In genomic region chr14:39174560-39175444, GRCh38 we compare ENCODE assay signal across 8 cellular contexts. TPM values are rescaled to one million over a fixed set of nuclear protein-coding genes. Genes with fewer than 3 reads are reported as not detected.
DNase-seq lines count a peak whose midpoint lies in the region; ATAC-seq, FAIRE-seq and TF ChIP-seq lines count a peak whose summit lies in the region.

Gene PNN, plus strand, starts transcription at chr14:39175254. Its CDS starts 26 bp downstream, at chr14:39175280.

- H3K9ac ChIP-seq in HepG2 (ENCODE audit: insufficient read depth, low read depth, low read length), result peak within 1 kb of the TSS; percentile 98

- in situ Hi-C loops in HepG2 (cut with HindIII; ENCODE audit: extremely low pct_ligation_motif_present, low pct_unique_long_range_greater_than_20kb), result loop anchor here (5.0 kb wide), 1 partner anchor 63 kb away; the partner anchor contains the start of gene GEMIN2

- no peaks in the 10 kb centered on the region for H3K27me3 Mint-ChIP-seq in CD14-positive monocyte (ENCODE audit: low read depth in 3 of 3)

- H3K27ac ChIP-seq in HepG2 (ENCODE audit: extremely low read length, insufficient read depth, low read length), result peak within 1 kb of the TSS; percentile 88

- peak within 1 kb of the TSS; percentile 80 to 96 (median 80) for H3K4me3 ChIP-seq in HepG2 (replicated peaks in 1 of 3; ENCODE audit: insufficient read depth in 1 of 3, low read depth in 2 of 3, low read length in 3 of 3)

- 7% methylated on average over 56 of the region's 56 CpGs for WGBS in HepG2 (ENCODE audit: low lambda C conversion rate)

- BruUV-seq in HepG2 (replicated peaks; lab: Mats Ljungman, UMichigan), result no TSS peak

- ATAC-seq in GM19397 (IDR thresholded peaks at IDR 0.05; ENCODE audit: unreplicated experiment) (peak; percentile 92), HG03571 (IDR thresholded peaks at IDR 0.05; ENCODE audit: unreplicated experiment) (peak; percentile 91), HepG2 (peak; percentile 92)

- H3K4me3 Mint-ChIP-seq in CD14-positive monocyte, result peak within 1 kb of the TSS; percentile 99 to 100

- no peak within 1 kb of the TSS for H2AFZ ChIP-seq in HepG2 (ENCODE audit: low read length)

- H3K36me3 Mint-ChIP-seq in CD14-positive monocyte, result peaks cover 0 to 27% of the 10 kb centered on the region in 2 donors

- TF ChIP-seq EP300 in HepG2 (IDR thresholded peaks at IDR 0.05; ENCODE audit: low read depth in 2 of 2, low read length in 2 of 2) (peak; percentile 69 to 97), HepG2 (CRISPR knock-in tag; IDR thresholded peaks at IDR 0.05; ENCODE audit: borderline replicate concordance) (peak; percentile 70)

- H3K79me2 ChIP-seq in HepG2 (ENCODE audit: insufficient read depth, low read length), result peaks cover 40% of the 10 kb centered on the region

- H4K20me1 ChIP-seq in HepG2 (ENCODE audit: insufficient read depth, low read length), result peaks cover 14% of the 10 kb centered on the region

- no peaks in the 10 kb centered on the region for H3K9me3 ChIP-seq in HepG2 (ENCODE audit: low read length)

- TF ChIP-seq CTCF in CD14-positive monocyte (IDR thresholded peaks at IDR 0.05) (no peak), HepG2 (CRISPR knock-in tag; IDR thresholded peaks at IDR 0.05) (0 out of 2 replicates have a peak, but pooled peaks have one; percentile 2)

- H3K4me1 Mint-ChIP-seq in CD14-positive monocyte, result peaks cover 17% of the 10 kb centered on the region

- intact Hi-C loops in CD14-positive monocyte (cut with micrococcal nuclease), result loop anchor here (2.0 to 5.0 kb wide), 4 partner anchors 73 to 257 kb away; partner anchors contain the start of genes FBXO33 (in 2 of the 2) and SEC23A (in 2 of the 2)
- intact Hi-C loops in HepG2 (cut with micrococcal nuclease; ENCODE audit: unreplicated experiment), result loop anchor here (1.0 to 2.0 kb wide), 5 partner anchors 61 to 258 kb away; partner anchors contain the start of genes FBXO33 and GEMIN2

- H3K36me3 ChIP-seq in HepG2 (replicated peaks in 1 of 2; ENCODE audit: control insufficient read depth in 1 of 2, insufficient read depth in 2 of 2, low read length in 2 of 2), result peaks cover 22 to 33% of the 10 kb centered on the region in 2 experiments

- H3K4me1 ChIP-seq in HepG2 (ENCODE audit: insufficient read depth, low read length), result peaks cover 52% of the 10 kb centered on the region

- peak; percentile 98 for DNase-seq in CD14-positive monocyte (ENCODE audit: low spot score)
- DNase-seq in NCI-H82 (lab: John Stamatoyannopoulos, UW), result peak; percentile 99
- peak; percentile 94 to 95 for DNase-seq in activated CD4-positive, alpha-beta T cell treated with anti-CD3 and anti-CD28 coated beads, Interleukin-2, amount 50 U/mL, for 48 hours
- DNase-seq in dermis microvascular lymphatic vessel endothelial cell (ENCODE audit: low read depth in 2 of 2), result peak; percentile 100
- DNase-seq in HepG2 (ENCODE audit: low spot score), result peak; percentile 100
- DNase-seq in stimulated activated CD4-positive, alpha-beta T cell treated with anti-CD3 and anti-CD28 coated beads, Interleukin-4, amount 100 ng/mL, for 1 hour, result peak; percentile 92

- H3K27me3 ChIP-seq in HepG2 (ENCODE audit: control insufficient read depth in 1 of 2, insufficient read depth in 2 of 2, low read length in 2 of 2), result peaks cover 0 to 2% of the 10 kb centered on the region in 2 experiments; a peak in 1 of 5 replicates

- peak within 1 kb of the TSS; percentile 88 for H3K4me2 ChIP-seq in HepG2 (ENCODE audit: low read depth, low read length)

- FAIRE-seq in HepG2 (lab: Jason Lieb, UNC), result peak; percentile 87

- CTCF ChIA-PET in HepG2 (lab: Yijun Ruan, JAX; ENCODE audit: low intra/inter-chr PET ratio, low total read pairs), result no interaction called here

- peak; percentile 66 for TF ChIP-seq RAD21 in HepG2 (CRISPR knock-in tag; IDR thresholded peaks at IDR 0.05)

- POLR2A ChIA-PET in HepG2 (lab: Yijun Ruan, JAX), result interaction anchor here (0.6 to 3.1 kb wide), 28 partner anchors 8 to 1732 kb away, joined by 3 to 54 read pairs (median 6); partner anchors contain the start of genes FBXO33, GEMIN2 and SEC23A

- H3K27ac Mint-ChIP-seq in CD14-positive monocyte, result peak within 1 kb of the TSS; percentile 96 to 100 (median 99)

- TF ChIP-seq POLR2A in HepG2 (IDR thresholded peaks at IDR 0.05; ENCODE audit: insufficient read depth in 1 of 2, low read depth in 2 of 2, low read length in 2 of 2), result peak in 1 of 2 experiments; percentile 98; a peak in 2 of 4 replicates

- no peaks in the 10 kb centered on the region for H3K9me3 Mint-ChIP-seq in CD14-positive monocyte

TF ChIP-seq in HepG2, 621 proteins besides CTCF, POLR2A, EP300 and RAD21 (continues in another document):
- TF ChIP-seq KMT2B (CRISPR knock-in tag; IDR thresholded peaks at IDR 0.05) (peak; percentile 96), MBD4 (IDR thresholded peaks at IDR 0.05; ENCODE audit: borderline replicate concordance, low read length) (no peak), TARDBP (CRISPR knock-in tag; IDR thresholded peaks at IDR 0.05) (peak; percentile 90), KLF13 (CRISPR knock-in tag; IDR thresholded peaks at IDR 0.05) (no peak), ZNF138 (CRISPR knock-in tag; IDR thresholded peaks at IDR 0.05; ENCODE audit: low read depth) (peak; percentile 94), ZNF282 (IDR thresholded peaks at IDR 0.05; ENCODE audit: partially characterized antibody) (no peak), HIVEP1 (CRISPR knock-in tag; IDR thresholded peaks at IDR 0.05) (peak; percentile 97), ZNF337 (CRISPR knock-in tag; IDR thresholded peaks at IDR 0.05; ENCODE audit: borderline replicate concordance, low read depth) (peak; percentile 85), BRD4 (CRISPR knock-in tag; IDR thresholded peaks at IDR 0.05) (peak; percentile 87; the same call in 1 of the 2 replicates), TMF1 (CRISPR knock-in tag; IDR thresholded peaks at IDR 0.05; ENCODE audit: low read depth) (peak; percentile 94), ZNF607 (CRISPR knock-in tag; IDR thresholded peaks at IDR 0.05; ENCODE audit: borderline replicate concordance) (peak; percentile 95), HDAC1 (CRISPR knock-in tag; IDR thresholded peaks at IDR 0.05) (no peak; the same call in 1 of the 2 replicates), ZNF484 (CRISPR knock-in tag; IDR thresholded peaks at IDR 0.05; ENCODE audit: borderline replicate concordance, low read depth) (peak; percentile 79; the same call in 1 of the 2 replicates), ZNF781 (CRISPR knock-in tag; IDR thresholded peaks at IDR 0.05; ENCODE audit: borderline replicate concordance, not compliant biosample characterization) (peak; percentile 98)
- TF ChIP-seq, protein P1, sequence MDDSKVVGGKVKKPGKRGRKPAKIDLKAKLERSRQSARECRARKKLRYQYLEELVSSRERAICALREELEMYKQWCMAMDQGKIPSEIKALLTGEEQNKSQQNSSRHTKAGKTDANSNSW (CRISPR knock-in tag; IDR thresholded peaks at IDR 0.05; ENCODE audit: borderline replicate concordance), result peak; percentile 97
- TF ChIP-seq, protein P2, sequence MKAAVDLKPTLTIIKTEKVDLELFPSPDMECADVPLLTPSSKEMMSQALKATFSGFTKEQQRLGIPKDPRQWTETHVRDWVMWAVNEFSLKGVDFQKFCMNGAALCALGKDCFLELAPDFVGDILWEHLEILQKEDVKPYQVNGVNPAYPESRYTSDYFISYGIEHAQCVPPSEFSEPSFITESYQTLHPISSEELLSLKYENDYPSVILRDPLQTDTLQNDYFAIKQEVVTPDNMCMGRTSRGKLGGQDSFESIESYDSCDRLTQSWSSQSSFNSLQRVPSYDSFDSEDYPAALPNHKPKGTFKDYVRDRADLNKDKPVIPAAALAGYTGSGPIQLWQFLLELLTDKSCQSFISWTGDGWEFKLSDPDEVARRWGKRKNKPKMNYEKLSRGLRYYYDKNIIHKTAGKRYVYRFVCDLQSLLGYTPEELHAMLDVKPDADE (CRISPR knock-in tag; IDR thresholded peaks at IDR 0.05), result no peak; the same call in 1 of the 2 replicates
- TF ChIP-seq, protein P3, sequence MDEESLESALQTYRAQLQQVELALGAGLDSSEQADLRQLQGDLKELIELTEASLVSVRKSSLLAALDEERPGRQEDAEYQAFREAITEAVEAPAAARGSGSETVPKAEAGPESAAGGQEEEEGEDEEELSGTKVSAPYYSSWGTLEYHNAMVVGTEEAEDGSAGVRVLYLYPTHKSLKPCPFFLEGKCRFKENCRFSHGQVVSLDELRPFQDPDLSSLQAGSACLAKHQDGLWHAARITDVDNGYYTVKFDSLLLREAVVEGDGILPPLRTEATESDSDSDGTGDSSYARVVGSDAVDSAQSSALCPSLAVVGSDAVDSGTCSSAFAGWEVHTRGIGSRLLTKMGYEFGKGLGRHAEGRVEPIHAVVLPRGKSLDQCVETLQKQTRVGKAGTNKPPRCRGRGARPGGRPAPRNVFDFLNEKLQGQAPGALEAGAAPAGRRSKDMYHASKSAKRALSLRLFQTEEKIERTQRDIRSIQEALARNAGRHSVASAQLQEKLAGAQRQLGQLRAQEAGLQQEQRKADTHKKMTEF (CRISPR knock-in tag; IDR thresholded peaks at IDR 0.05), result peak; percentile 99

RNA-seq across cellular contexts. Expression of gene PNN, which starts in this region (rescaled TPM):
- 1 to 10 TPM; 4.7 to 9.0 TPM for polyA plus RNA-seq in CD14-positive monocyte
- total RNA-seq in dermis microvascular lymphatic vessel endothelial cell, result 9.4 and 10.2 TPM in 2 replicates
- 110 and 214 TPM in 2 replicates for total RNA-seq in HepG2 (2016; rRNA removed; fragmentation: Illumina TruSeq; extraction: Trizol)
- 47.1 and 48.8 TPM in 2 replicates for total RNA-seq in HepG2 (2016; cell fraction: cytosol; rRNA removed; fragmentation: Illumina TruSeq; extraction: Trizol; ENCODE audit: low read depth)
- 105 and 215 TPM in 2 replicates for total RNA-seq in HepG2 (2016; cell fraction: insoluble cytoplasmic fraction; rRNA removed; fragmentation: Illumina TruSeq; extraction: Trizol)
- 22.0 and 26.0 TPM in 2 replicates for total RNA-seq in HepG2 (2016; cell fraction: membrane; rRNA removed; fragmentation: Illumina TruSeq; extraction: Trizol)
- total RNA-seq in HepG2 (2016; cell fraction: nucleus; rRNA removed; fragmentation: Illumina TruSeq; extraction: Trizol), result 407 and 445 TPM in 2 replicates
- 58.0 and 58.6 TPM in 2 replicates for polyA plus RNA-seq in HepG2 (2011; rRNA removed)
- 22.1 and 29.7 TPM in 2 replicates for polyA plus RNA-seq in HepG2 (2011; cell fraction: cytosol; rRNA removed)
- 315 and 430 TPM in 2 replicates for polyA plus RNA-seq in HepG2 (2011; cell fraction: nucleus; rRNA removed)
- polyA plus RNA-seq in HepG2 (2012), result 184 and 252 TPM in 2 replicates
- polyA plus RNA-seq in HepG2 (2016; cell fraction: cytosol; fragmentation: Illumina TruSeq; extraction: Trizol; ENCODE audit: low read depth), result 4.4 and 5.0 TPM in 2 replicates
- 155 and 157 TPM in 2 replicates for polyA plus RNA-seq in HepG2 (2016; cell fraction: insoluble cytoplasmic fraction; fragmentation: Illumina TruSeq; extraction: Trizol; ENCODE audit: low read depth)
- 13.0 and 14.4 TPM in 2 replicates for polyA plus RNA-seq in HepG2 (2016; cell fraction: membrane; fragmentation: Illumina TruSeq; extraction: Trizol; ENCODE audit: low read depth)
- 1,319 and 1,369 TPM in 2 replicates for polyA plus RNA-seq in HepG2 (2016; cell fraction: nucleus; fragmentation: Illumina TruSeq; extraction: Trizol; ENCODE audit: insufficient read depth, low read depth)
- polyA minus RNA-seq in HepG2 (2011; rRNA and poly(A)+ RNA removed; ENCODE audit: low replicate concordance), result 19.2 and 20.9 TPM in 2 replicates
- 15.5 and 21.0 TPM in 2 replicates for polyA minus RNA-seq in HepG2 (2011; cell fraction: cytosol; rRNA and poly(A)+ RNA removed)
- 311 and 317 TPM in 2 replicates for polyA minus RNA-seq in HepG2 (2011; cell fraction: nucleus; rRNA and poly(A)+ RNA removed)

Comparison
In these comparisons a context has a peak if more than half of its experiments do, and no peak if none do; other contexts are left out.
1. Peak in every context shown above with its lines: DNase-seq, ATAC-seq, H3K4me3 ChIP-seq and H3K27ac ChIP-seq.